ENCODE assay signal across 33 cellular contexts in the genomic region with DNA sequence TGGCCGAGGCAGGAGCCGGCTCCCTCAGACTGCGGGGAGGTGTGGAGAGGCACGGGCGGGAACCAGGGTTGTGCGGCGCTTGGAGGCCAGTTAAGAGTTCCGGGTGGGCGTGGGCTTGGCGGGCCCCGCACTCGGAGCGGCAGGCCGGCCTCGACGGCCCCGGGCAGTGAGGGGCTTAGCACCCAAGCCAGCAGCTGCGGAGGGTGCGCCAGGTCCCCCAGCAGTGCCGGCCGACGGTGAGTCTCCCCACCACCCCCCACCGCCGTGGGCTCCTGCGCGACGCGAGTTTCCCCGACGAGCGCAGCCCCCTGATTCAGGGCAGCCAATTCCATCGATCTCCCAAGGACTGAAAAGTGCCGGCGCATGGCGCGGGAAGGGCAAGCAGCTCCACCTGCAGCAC.
A peak's percentile ranks its signal among the peaks of the same experiment; 100 is the strongest.
DNase-seq lines count a peak whose midpoint lies in the region; ATAC-seq, FAIRE-seq and TF ChIP-seq lines count a peak whose summit lies in the region.
"Had no signal": no experiment of that assay in that cellular context is flagged by ENCODE, and none has a peak within 500 bp of the region (broad histone marks: within the 10 kb centered on the region; RNA-seq: fewer than 3 reads in every experiment).

No MANE protein-coding gene starts in this region.

- no peak overlapping the region for H2BK5ac ChIP-seq in neuronal stem cell (ENCODE audit: low read length)

- TF ChIP-seq CTCF in kidney (IDR thresholded peaks at IDR 0.05; ENCODE audit: borderline replicate concordance, extremely low read depth, insufficient read depth): no peak
- TF ChIP-seq CTCF in testis (IDR thresholded peaks at IDR 0.05): no peak

- H3K27ac ChIP-seq in kidney (ENCODE audit: low read depth in 2 of 2, low read length in 2 of 2) (no peak overlapping the region), neuronal stem cell (replicated peaks; ENCODE audit: low read length) (no peak overlapping the region), testis (no peak overlapping the region)
- H3K27ac ChIP-seq: 22Rv1; A549; BLaER1; BLaER1 treated with 17β-estradiol and CSF1 and Interleukin-3, amounts not matched to agents 10 nM and 100 nM; C4-2B had no signal

- H3K36me3 ChIP-seq in kidney (ENCODE audit: control insufficient read depth in 1 of 2, insufficient read depth in 2 of 2, low read length in 2 of 2): no peaks in the 10 kb centered on the region
- no peaks in the 10 kb centered on the region for H3K36me3 ChIP-seq in neuronal stem cell (replicated peaks in 1 of 2; ENCODE audit: control insufficient read depth in 2 of 2, insufficient read depth in 2 of 2, low read length in 2 of 2)
- no peaks in the 10 kb centered on the region for H3K36me3 ChIP-seq in testis (ENCODE audit: low read depth, missing control alignments)
- H3K36me3 ChIP-seq: BE2C; BLaER1; BLaER1 treated with 17β-estradiol and CSF1 and Interleukin-3, amounts not matched to agents 10 nM and 100 nM had no signal

- H2BK12ac ChIP-seq in neuronal stem cell (ENCODE audit: low read length): no peak overlapping the region

- H2AFZ ChIP-seq in neuronal stem cell (ENCODE audit: low read length): no peak overlapping the region

- no peak overlapping the region for H3K18ac ChIP-seq in neuronal stem cell (ENCODE audit: low read length)

- no CpG with 5 or more reads among the region's 36 CpGs for WGBS in neuronal stem cell (ENCODE audit: extremely low coverage in 2 of 2, insufficient read length in 2 of 2, insufficient replicate concordance in 1 of 2), 2 donors
- 82 to 85% methylated on average over 20 to 35 of the region's 36 CpGs for WGBS in testis, 2 donors

- no peaks in the 10 kb centered on the region for H3K4me1 ChIP-seq in kidney (ENCODE audit: control insufficient read depth in 1 of 2, insufficient read depth in 1 of 2, low read depth in 1 of 2, low read length in 2 of 2)
- H3K4me1 ChIP-seq in neuronal stem cell (ENCODE audit: control insufficient read depth in 2 of 2, insufficient read depth in 1 of 2, low read depth in 1 of 2, low read length in 2 of 2): no peaks in the 10 kb centered on the region
- H3K4me1 ChIP-seq in testis: no peaks in the 10 kb centered on the region
- H3K4me1 ChIP-seq: A549, BE2C, Caco-2 had no signal

- H3K4me3 ChIP-seq in kidney (ENCODE audit: low read length in 2 of 2) (no peak overlapping the region), neuronal stem cell (ENCODE audit: low read length in 2 of 2) (no peak overlapping the region), testis (peak overlapping the region; percentile 29 to 48)
- H3K4me3 ChIP-seq: A549; BLaER1; BLaER1 treated with 17β-estradiol and CSF1 and Interleukin-3, amounts not matched to agents 10 nM and 100 nM had no signal

- no peaks in the 10 kb centered on the region for H3K9me3 ChIP-seq in kidney (ENCODE audit: control insufficient read depth in 1 of 2, low read length in 2 of 2)
- H3K9me3 ChIP-seq in neuronal stem cell (replicated peaks in 1 of 2; ENCODE audit: control insufficient read depth in 2 of 2, insufficient read depth in 1 of 2, low read depth in 1 of 2, low read length in 2 of 2): no peaks in the 10 kb centered on the region
- H3K9me3 ChIP-seq in testis: no peaks in the 10 kb centered on the region
- H3K9me3 ChIP-seq: A549, BE2C, Caco-2 had no signal

- no peak for FAIRE-seq in kidney (lab: Jason Lieb, UNC)
- FAIRE-seq: A204.1, A549, D721Med had no signal

- no peak overlapping the region for H3K23ac ChIP-seq in neuronal stem cell (ENCODE audit: low read depth, low read length, poor library complexity)

- H3K79me1 ChIP-seq in neuronal stem cell (ENCODE audit: low read depth, low read length): no peaks in the 10 kb centered on the region

- H2BK120ac ChIP-seq in neuronal stem cell (ENCODE audit: low read depth, low read length): no peak overlapping the region

- no peak overlapping the region for H2AK5ac ChIP-seq in neuronal stem cell (ENCODE audit: low read depth, low read length)

- H4K91ac ChIP-seq in neuronal stem cell (ENCODE audit: low read depth, low read length, poor library complexity): no peak overlapping the region

- H3K4ac ChIP-seq in neuronal stem cell (ENCODE audit: low read length): no peak overlapping the region

- ATAC-seq in Right ventricle myocardium inferior (no peak), left cardiac atrium (no peak)
- ATAC-seq: A549; CD8-positive, alpha-beta T cell had no signal

- no peak overlapping the region for H3K14ac ChIP-seq in neuronal stem cell (ENCODE audit: low read length)

- DNase-seq in Right ventricle myocardium inferior (ENCODE audit: missing footprints) (peak; percentile 39), left cardiac atrium (no peak), kidney (peak; percentile 58), neuronal stem cell (ENCODE audit: low spot score) (no peak), testis (no peak), DMS79 treated with DMSO at 0.1 percent for 48 hours (lab: John Stamatoyannopoulos, UW) (no peak), CD1c-positive myeloid dendritic cell (ENCODE audit: extremely low spot score) (no peak)
- DNase-seq in stimulated activated CD4-positive, alpha-beta T cell treated with anti-CD3 and anti-CD28 coated beads, Interleukin-12 subunit alpha, Interleukin-12 subunit beta, amount 100 ng/mL, for 4 hours: no peak
- DNase-seq: 8988T; ACHN; AML-193; BE2C; C1 segment of cervical spinal cord; Caco-2; Calu3; CD4-positive, alpha-beta memory T cell; CD4-positive, alpha-beta T cell; CD4-positive, CD25-positive, alpha-beta regulatory T cell; CD8-positive, alpha-beta T cell; COR-L47; DMS 273 treated with DMSO at 0.1 percent for 48 hours; DMS153; DMS53; DMS79; DND-41; EL had no signal

- peak overlapping the region; percentile 54 for H4K8ac ChIP-seq in neuronal stem cell (ENCODE audit: low read depth, low read length)

- H3K9ac ChIP-seq in kidney (ENCODE audit: low read length in 2 of 2) (no peak overlapping the region), neuronal stem cell (ENCODE audit: low read depth, low read length, poor library complexity) (no peak overlapping the region)
- H3K9ac ChIP-seq: BLaER1; BLaER1 treated with 17β-estradiol and CSF1 and Interleukin-3, amounts not matched to agents 10 nM and 100 nM had no signal

- no peak overlapping the region for H3K4me2 ChIP-seq in neuronal stem cell (ENCODE audit: insufficient read depth, low read length, poor library complexity, severe bottlenecking)
- H3K4me2 ChIP-seq: A549; BLaER1; BLaER1 treated with 17β-estradiol and CSF1 and Interleukin-3, amounts not matched to agents 10 nM and 100 nM had no signal

- no peak for TF ChIP-seq POLR2A in testis (IDR thresholded peaks at IDR 0.05)

- H2BK15ac ChIP-seq in neuronal stem cell (ENCODE audit: low read length): no peak overlapping the region

- intact Hi-C loops in Right ventricle myocardium inferior (cut with DNase I) (loop anchor here (5.0 kb wide), 1 partner anchor 708 kb away; no protein-coding TSS in a partner anchor), left cardiac atrium (cut with DNase I) (no loop called here), kidney (cut with DNase I) (no loop called here), testis (cut with DNase I; ENCODE audit: low total_unique reads) (no loop called here)

- H3K27me3 ChIP-seq in neuronal stem cell (ENCODE audit: control insufficient read depth in 3 of 3, insufficient read depth in 3 of 3, low read depth in 1 of 3, low read length in 3 of 3): no peaks in the 10 kb centered on the region
- no peaks in the 10 kb centered on the region for H3K27me3 ChIP-seq in testis
- H3K27me3 ChIP-seq: BE2C; BLaER1; BLaER1 treated with 17β-estradiol and CSF1 and Interleukin-3, amounts not matched to agents 10 nM and 100 nM had no signal

Comparison
In these comparisons a context has a peak if more than half of its experiments do, and no peak if none do; other contexts are left out.
1. DNase-seq: peak in Right ventricle myocardium inferior (single experiment) and kidney (single experiment); none in left cardiac atrium (single experiment), neuronal stem cell (single experiment), testis (single experiment), DMS79 treated with DMSO at 0.1 percent for 48 hours (single experiment), CD1c-positive myeloid dendritic cell (single experiment) and stimulated activated CD4-positive, alpha-beta T cell treated with anti-CD3 and anti-CD28 coated beads, Interleukin-12 subunit alpha, Interleukin-12 subunit beta, amount 100 ng/mL, for 4 hours (single experiment).
2. H3K4me3 ChIP-seq: peak in testis (2 of 2); none in kidney (0 of 2) and neuronal stem cell (0 of 2).